In the genomic region with DNA sequence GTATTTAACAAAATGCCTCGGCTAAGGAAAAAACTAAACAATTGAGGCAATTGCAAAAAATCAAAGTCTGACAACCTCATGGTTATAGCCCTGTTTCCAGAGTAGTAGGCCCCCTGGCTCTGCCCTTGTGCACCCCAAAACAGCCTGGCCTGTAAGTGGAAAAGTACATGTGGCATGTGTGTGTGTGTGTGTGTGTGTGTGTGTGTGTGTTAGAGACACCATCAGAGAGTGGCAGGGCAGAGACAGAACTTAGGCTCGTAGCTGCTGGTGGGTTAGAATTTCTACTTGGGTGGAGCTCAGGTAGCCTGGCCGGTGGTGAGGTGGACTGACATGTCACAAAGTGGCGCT, we compare ENCODE assay signal across 1 cellular context.
A peak's percentile ranks its signal among the peaks of the same experiment; 100 is the strongest.
TF ChIP-seq lines count a peak whose summit lies in the region.

No MANE protein-coding gene starts in this region.

TF ChIP-seq in K562, 482 proteins besides CTCF, POLR2A, EP300 and RAD21:
- TF ChIP-seq RBFOX2 (IDR thresholded peaks at IDR 0.05; ENCODE audit: low read depth, low read length): peak; percentile 19; the same call in 1 of the 2 replicates
- TF ChIP-seq ZNF644 (tag; IDR thresholded peaks at IDR 0.05; ENCODE audit: low read depth): no peak
- TF ChIP-seq PTTG1 (tag; IDR thresholded peaks at IDR 0.05; ENCODE audit: low read depth): no peak
- no peak for TF ChIP-seq PPARD (CRISPR knock-in tag; IDR thresholded peaks at IDR 0.05)
- TF ChIP-seq, protein P1, sequence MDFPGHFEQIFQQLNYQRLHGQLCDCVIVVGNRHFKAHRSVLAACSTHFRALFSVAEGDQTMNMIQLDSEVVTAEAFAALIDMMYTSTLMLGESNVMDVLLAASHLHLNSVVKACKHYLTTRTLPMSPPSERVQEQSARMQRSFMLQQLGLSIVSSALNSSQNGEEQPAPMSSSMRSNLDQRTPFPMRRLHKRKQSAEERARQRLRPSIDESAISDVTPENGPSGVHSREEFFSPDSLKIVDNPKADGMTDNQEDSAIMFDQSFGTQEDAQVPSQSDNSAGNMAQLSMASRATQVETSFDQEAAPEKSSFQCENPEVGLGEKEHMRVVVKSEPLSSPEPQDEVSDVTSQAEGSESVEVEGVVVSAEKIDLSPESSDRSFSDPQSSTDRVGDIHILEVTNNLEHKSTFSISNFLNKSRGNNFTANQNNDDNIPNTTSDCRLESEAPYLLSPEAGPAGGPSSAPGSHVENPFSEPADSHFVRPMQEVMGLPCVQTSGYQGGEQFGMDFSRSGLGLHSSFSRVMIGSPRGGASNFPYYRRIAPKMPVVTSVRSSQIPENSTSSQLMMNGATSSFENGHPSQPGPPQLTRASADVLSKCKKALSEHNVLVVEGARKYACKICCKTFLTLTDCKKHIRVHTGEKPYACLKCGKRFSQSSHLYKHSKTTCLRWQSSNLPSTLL (IDR thresholded peaks at IDR 0.05): no peak
- TF ChIP-seq PHF8 (IDR thresholded peaks at IDR 0.05; ENCODE audit: borderline replicate concordance, low read length): no peak
- TF ChIP-seq, protein P2, sequence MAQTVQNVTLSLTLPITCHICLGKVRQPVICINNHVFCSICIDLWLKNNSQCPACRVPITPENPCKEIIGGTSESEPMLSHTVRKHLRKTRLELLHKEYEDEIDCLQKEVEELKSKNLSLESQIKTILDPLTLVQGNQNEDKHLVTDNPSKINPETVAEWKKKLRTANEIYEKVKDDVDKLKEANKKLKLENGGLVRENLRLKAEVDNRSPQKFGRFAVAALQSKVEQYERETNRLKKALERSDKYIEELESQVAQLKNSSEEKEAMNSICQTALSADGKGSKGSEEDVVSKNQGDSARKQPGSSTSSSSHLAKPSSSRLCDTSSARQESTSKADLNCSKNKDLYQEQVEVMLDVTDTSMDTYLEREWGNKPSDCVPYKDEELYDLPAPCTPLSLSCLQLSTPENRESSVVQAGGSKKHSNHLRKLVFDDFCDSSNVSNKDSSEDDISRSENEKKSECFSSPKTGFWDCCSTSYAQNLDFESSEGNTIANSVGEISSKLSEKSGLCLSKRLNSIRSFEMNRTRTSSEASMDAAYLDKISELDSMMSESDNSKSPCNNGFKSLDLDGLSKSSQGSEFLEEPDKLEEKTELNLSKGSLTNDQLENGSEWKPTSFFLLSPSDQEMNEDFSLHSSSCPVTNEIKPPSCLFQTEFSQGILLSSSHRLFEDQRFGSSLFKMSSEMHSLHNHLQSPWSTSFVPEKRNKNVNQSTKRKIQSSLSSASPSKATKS (CRISPR knock-in tag; IDR thresholded peaks at IDR 0.05): no peak
- TF ChIP-seq ZBTB17 (CRISPR knock-in tag; IDR thresholded peaks at IDR 0.05): no peak
- no peak for TF ChIP-seq GTF2A2 (tag; IDR thresholded peaks at IDR 0.05)
- TF ChIP-seq ZNF584 (CRISPR knock-in tag; IDR thresholded peaks at IDR 0.05; ENCODE audit: low read depth): 0 out of 2 replicates have a peak, but pooled peaks have one; percentile 36
- TF ChIP-seq POLR3G (IDR thresholded peaks at IDR 0.05; ENCODE audit: extremely low read depth, insufficient read length, insufficient replicate concordance): no peak
- no peak for TF ChIP-seq STAT5A (IDR thresholded peaks at IDR 0.05; ENCODE audit: borderline replicate concordance, low read length)
- no peak for TF ChIP-seq MED1 (CRISPR knock-in tag; IDR thresholded peaks at IDR 0.05; ENCODE audit: borderline replicate concordance)
